1 cellular context compared by ENCODE assay signal in genomic region chr1:21937372-21938121, GRCh38.
A peak's percentile ranks its signal among the peaks of the same experiment; 100 is the strongest.
TF ChIP-seq lines count a peak whose summit lies in the region.

No MANE protein-coding gene starts in this region.

TF ChIP-seq in K562, 482 proteins besides CTCF, POLR2A, EP300 and RAD21 (continued from another document and continues in another):
- TF ChIP-seq DEAF1 (CRISPR knock-in tag; IDR thresholded peaks at IDR 0.05) (no peak), TARDBP (IDR thresholded peaks at IDR 0.05) (0 out of 2 replicates have a peak, but pooled peaks have one; percentile 75), XRCC3 (IDR thresholded peaks at IDR 0.05) (no peak), ZNF512 (tag; IDR thresholded peaks at IDR 0.05) (no peak), POLR2B (IDR thresholded peaks at IDR 0.05; ENCODE audit: low read depth, partially characterized antibody) (no peak), TOE1 (IDR thresholded peaks at IDR 0.05; ENCODE audit: borderline replicate concordance) (peak; percentile 79), TOE1 (CRISPR knock-in tag; IDR thresholded peaks at IDR 0.05; ENCODE audit: borderline replicate concordance, low read depth) (no peak), U2AF1 (optimal IDR thresholded peaks at IDR 0.05; ENCODE audit: low read depth, low read length) (peak; percentile 39), PTBP1 (IDR thresholded peaks at IDR 0.05; ENCODE audit: low read depth, low read length) (no peak), BHLHE40 (IDR thresholded peaks at IDR 0.05; ENCODE audit: low read length) (peak; percentile 95), PREB (CRISPR knock-in tag; IDR thresholded peaks at IDR 0.05) (no peak), CXXC5 (CRISPR knock-in tag; IDR thresholded peaks at IDR 0.05) (peak; percentile 98), THRB (CRISPR knock-in tag; conservative IDR thresholded peaks at IDR 0.05) (peak; percentile 83; the same call in 1 of the 2 replicates), ZFP30 (CRISPR knock-in tag; IDR thresholded peaks at IDR 0.05; ENCODE audit: borderline replicate concordance) (no peak), MAZ (CRISPR knock-in tag; conservative IDR thresholded peaks at IDR 0.05 in 1 of 2, IDR thresholded peaks at IDR 0.05 in 1 of 2) (peak in 1 of 2 experiments; percentile 92; a peak in 2 of 4 replicates), HOMEZ (CRISPR knock-in tag; IDR thresholded peaks at IDR 0.05) (no peak), MCM7 (IDR thresholded peaks at IDR 0.05) (no peak), CBFB (CRISPR knock-in tag; IDR thresholded peaks at IDR 0.05) (no peak), BRCA1 (IDR thresholded peaks at IDR 0.05) (no peak), BRCA1 (CRISPR knock-in tag; IDR thresholded peaks at IDR 0.05) (no peak), TAF15 (IDR thresholded peaks at IDR 0.05; ENCODE audit: low read depth, low read length) (no peak), CTBP1 (IDR thresholded peaks at IDR 0.05; ENCODE audit: borderline replicate concordance) (peak; percentile 76), STAT5A (IDR thresholded peaks at IDR 0.05; ENCODE audit: borderline replicate concordance, low read length) (no peak), TAF7 (tag; IDR thresholded peaks at IDR 0.05) (no peak), MEIS2 (IDR thresholded peaks at IDR 0.05; ENCODE audit: partially characterized antibody) (no peak), ZNF224 (CRISPR knock-in tag; IDR thresholded peaks at IDR 0.05) (no peak), ZNF212 (CRISPR knock-in tag; IDR thresholded peaks at IDR 0.05) (no peak), HLTF (IDR thresholded peaks at IDR 0.05) (peak; percentile 86; the same call in 1 of the 2 replicates), E2F5 (CRISPR knock-in tag; IDR thresholded peaks at IDR 0.05) (no peak), XRCC4 (IDR thresholded peaks at IDR 0.05; ENCODE audit: extremely low read depth, insufficient read depth, insufficient read length) (no peak), PPARD (CRISPR knock-in tag; IDR thresholded peaks at IDR 0.05) (no peak), HNRNPL (IDR thresholded peaks at IDR 0.05; ENCODE audit: low read depth, low read length) (no peak), MXD1 (CRISPR knock-in tag; IDR thresholded peaks at IDR 0.05; ENCODE audit: borderline replicate concordance, poor library complexity, severe bottlenecking) (peak; percentile 33), L3MBTL2 (IDR thresholded peaks at IDR 0.05) (peak; percentile 95), ZNF146 (CRISPR knock-in tag; IDR thresholded peaks at IDR 0.05; ENCODE audit: unreplicated experiment) (no peak), NR2C1 (IDR thresholded peaks at IDR 0.05) (no peak), NR2C1 (tag; IDR thresholded peaks at IDR 0.05) (no peak), ARNT (IDR thresholded peaks at IDR 0.05) (peak; percentile 63 to 79; a peak in 2 of 4 replicates), ZNF551 (CRISPR knock-in tag; IDR thresholded peaks at IDR 0.05) (no peak), NEUROD1 (IDR thresholded peaks at IDR 0.05; ENCODE audit: borderline replicate concordance, low read depth, low read length, partially characterized antibody) (peak; percentile 96), SETDB1 (IDR thresholded peaks at IDR 0.05; ENCODE audit: low read length) (no peak), SMARCE1 (IDR thresholded peaks at IDR 0.05) (peak; percentile 63), SREBF2 (CRISPR knock-in tag; IDR thresholded peaks at IDR 0.05) (no peak), REST (CRISPR knock-in tag; IDR thresholded peaks at IDR 0.05; ENCODE audit: low read depth) (peak; percentile 75; the same call in 1 of the 2 replicates), TSHZ1 (CRISPR knock-in tag; IDR thresholded peaks at IDR 0.05) (no peak), GTF3C2 (IDR thresholded peaks at IDR 0.05; ENCODE audit: borderline replicate concordance, extremely low read depth, insufficient read length) (no peak)
